Comparison of ENCODE assay signal across 20 cellular contexts in the genomic region with DNA sequence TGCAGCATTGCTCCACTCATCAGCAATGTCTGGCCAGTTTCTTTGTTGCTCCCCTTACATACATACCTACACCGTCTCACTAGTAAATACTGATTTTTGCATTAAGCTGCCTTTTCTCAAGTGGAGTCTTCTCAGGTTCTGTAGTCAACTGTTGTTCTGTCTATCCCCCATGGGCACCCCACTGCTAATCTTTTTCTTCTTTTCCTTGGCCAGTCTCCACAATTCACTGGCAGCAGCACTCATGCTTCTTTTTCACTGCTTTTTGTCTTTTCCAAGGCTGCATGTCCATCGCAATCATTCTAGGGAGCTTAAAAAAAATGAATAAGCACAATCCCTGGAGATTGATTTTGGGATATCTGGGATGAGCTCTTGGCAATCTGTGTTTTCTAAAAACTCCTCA. TPM values are rescaled to one million over a fixed set of nuclear protein-coding genes. Genes with fewer than 3 reads are reported as not detected.
DNase-seq lines count a peak whose midpoint lies in the region; ATAC-seq and TF ChIP-seq lines count a peak whose summit lies in the region.
"Had no signal": no experiment of that assay in that cellular context is flagged by ENCODE, and none has a peak within 500 bp of the region (broad histone marks: within the 10 kb centered on the region; RNA-seq: fewer than 3 reads in every experiment).

No MANE protein-coding gene starts in this region.

- no peak overlapping the region for H2BK15ac ChIP-seq in mesendoderm (replicated peaks; ENCODE audit: low read depth)

- H3K27ac Mint-ChIP-seq in CD14-positive monocyte, result no peak overlapping the region
- H3K27ac Mint-ChIP-seq: CD4-positive, alpha-beta memory T cell had no signal

- no peak overlapping the region for H2BK12ac ChIP-seq in trophoblast cell (ENCODE audit: low read length)

- H3K4me3 ChIP-seq in right cardiac atrium (ENCODE audit: low read length) (no peak overlapping the region), heart left ventricle (no peak overlapping the region), choroid plexus epithelial cell (ENCODE audit: low read depth, low read length) (no peak overlapping the region), trophoblast cell (ENCODE audit: low read depth, low read length) (no peak overlapping the region), mesendoderm (ENCODE audit: low read length) (no peak overlapping the region)
- H3K4me3 ChIP-seq: GM12878 had no signal

- H3K27ac ChIP-seq in right cardiac atrium (ENCODE audit: low read length) (no peak overlapping the region), heart left ventricle (no peak overlapping the region), trophoblast cell (ENCODE audit: low read depth, low read length) (no peak overlapping the region), mesendoderm (ENCODE audit: low read depth, low read length) (no peak overlapping the region)

- H3K56ac ChIP-seq in mesendoderm (ENCODE audit: low read length), result no peak overlapping the region

- ATAC-seq in right cardiac atrium (peak; percentile 28 to 42), heart left ventricle (no peak)
- ATAC-seq: GM12878, HCT116, PC-3 had no signal

- no peaks in the 10 kb centered on the region for H3K9me3 ChIP-seq in right cardiac atrium (ENCODE audit: control insufficient read depth, low read length)
- no peaks in the 10 kb centered on the region for H3K9me3 ChIP-seq in heart left ventricle
- H3K9me3 ChIP-seq in trophoblast cell (ENCODE audit: insufficient read depth, low read depth, low read length), result no peaks in the 10 kb centered on the region

- H3K4me1 Mint-ChIP-seq in CD14-positive monocyte, result peaks cover 9% of the 10 kb centered on the region

- H3K18ac ChIP-seq in trophoblast cell (ENCODE audit: low read length), result no peak overlapping the region
- H3K18ac ChIP-seq in mesendoderm (ENCODE audit: low read length), result no peak overlapping the region

- no peak overlapping the region for H3K14ac ChIP-seq in trophoblast cell (ENCODE audit: low read length)

- H2BK5ac ChIP-seq in trophoblast cell (ENCODE audit: low read depth, low read length, poor library complexity) (no peak overlapping the region), mesendoderm (ENCODE audit: low read length) (no peak overlapping the region)

- no peak overlapping the region for H3K23ac ChIP-seq in trophoblast cell (ENCODE audit: low read length)
- H3K23ac ChIP-seq in mesendoderm (ENCODE audit: low read length), result no peak overlapping the region

- H2BK120ac ChIP-seq in trophoblast cell (ENCODE audit: insufficient read depth, low read length, poor library complexity) (no peak overlapping the region), mesendoderm (ENCODE audit: low read depth, low read length) (no peak overlapping the region)

- H3K4me3 Mint-ChIP-seq in CD14-positive monocyte, result no peak overlapping the region
- H3K4me3 Mint-ChIP-seq: CD4-positive, alpha-beta memory T cell had no signal

- H3K36me3 Mint-ChIP-seq in CD14-positive monocyte, result peaks cover 12 to 19% of the 10 kb centered on the region in 2 donors

- no peak for DNase-seq in right cardiac atrium
- DNase-seq in heart left ventricle, result no peak
- peak; percentile 71 for DNase-seq in choroid plexus epithelial cell (ENCODE audit: low read depth)
- DNase-seq in trophoblast cell, result no peak
- no peak for DNase-seq in CD14-positive monocyte (ENCODE audit: low spot score)
- DNase-seq in mesendoderm, result no peak
- DNase-seq in NCI-H1436 (lab: John Stamatoyannopoulos, UW), result no peak
- DNase-seq: CD4-positive, alpha-beta memory T cell; DMS153; GOT3; NCI-H1105; NCI-H1694; NCI-H2227 treated with DMSO at 0.1 percent for 48 hours; NCI-H524; PC-3; RPMI8226; SIG-M5 had no signal

- no peak overlapping the region for H2AFZ ChIP-seq in trophoblast cell (ENCODE audit: insufficient read depth, low read length, poor library complexity)

- no peaks in the 10 kb centered on the region for H3K27me3 ChIP-seq in right cardiac atrium (ENCODE audit: control insufficient read depth, insufficient read depth)
- no peaks in the 10 kb centered on the region for H3K27me3 ChIP-seq in heart left ventricle
- no peaks in the 10 kb centered on the region for H3K27me3 ChIP-seq in trophoblast cell (ENCODE audit: insufficient read depth, low read length)
- H3K27me3 ChIP-seq in mesendoderm (ENCODE audit: insufficient read depth, low read length, poor library complexity), result no peaks in the 10 kb centered on the region

- no peaks in the 10 kb centered on the region for H3K79me1 ChIP-seq in trophoblast cell (ENCODE audit: low read length)
- peaks cover 19% of the 10 kb centered on the region for H3K79me1 ChIP-seq in mesendoderm (ENCODE audit: low read length)

- peaks cover 0 to 2% (median 0%) of the 10 kb centered on the region in 3 donors for H3K27me3 Mint-ChIP-seq in CD14-positive monocyte (ENCODE audit: low read depth in 3 of 3)
- H3K27me3 Mint-ChIP-seq: CD4-positive, alpha-beta memory T cell had no signal

- no peaks in the 10 kb centered on the region for H3K79me2 ChIP-seq in trophoblast cell (ENCODE audit: control insufficient read depth, insufficient read depth, low read length, poor library complexity)
- peaks cover 19% of the 10 kb centered on the region for H3K79me2 ChIP-seq in mesendoderm (ENCODE audit: control insufficient read depth, insufficient read depth, low read length)

- H2AK5ac ChIP-seq in trophoblast cell (ENCODE audit: low read length) (no peak overlapping the region), mesendoderm (ENCODE audit: low read length) (no peak overlapping the region)

- H4K12ac ChIP-seq in trophoblast cell (ENCODE audit: low read depth, low read length), result no peak overlapping the region

- H3K4ac ChIP-seq in trophoblast cell (ENCODE audit: low read depth, low read length), result peak overlapping the region; percentile 21
- no peak overlapping the region for H3K4ac ChIP-seq in mesendoderm (ENCODE audit: low read depth, low read length)

- intact Hi-C loops in right cardiac atrium (cut with DNase I) (no loop called here), heart left ventricle (cut with DNase I) (no loop called here), CD14-positive monocyte (cut with micrococcal nuclease) (no loop called here)

- H3K36me3 ChIP-seq in heart left ventricle, result no peaks in the 10 kb centered on the region
- H3K36me3 ChIP-seq in trophoblast cell (ENCODE audit: control insufficient read depth in 1 of 2, insufficient read depth in 2 of 2, low read length in 2 of 2), result peaks cover 0 to 3% of the 10 kb centered on the region in 2 experiments
- H3K36me3 ChIP-seq in mesendoderm (ENCODE audit: control insufficient read depth, insufficient read depth, low read length), result no peaks in the 10 kb centered on the region

- 61% methylated on average over 2 of the region's 2 CpGs for WGBS in right cardiac atrium
- 63 to 72% (median 67%) methylated on average over 2 of the region's 2 CpGs for WGBS in heart left ventricle, 4 donors
- WGBS in trophoblast cell (ENCODE audit: extremely low coverage, insufficient coverage, insufficient read length), result no CpG with 5 or more reads among the region's 2 CpGs
- WGBS in mesendoderm (ENCODE audit: extremely low coverage, insufficient coverage, low lambda C conversion rate), result no CpG with 5 or more reads among the region's 2 CpGs

- H3K9ac ChIP-seq in trophoblast cell (ENCODE audit: low read length), result no peak overlapping the region
- no peak overlapping the region for H3K9ac ChIP-seq in mesendoderm (ENCODE audit: low read length)

- H4K8ac ChIP-seq in trophoblast cell (ENCODE audit: low read depth, low read length), result no peak overlapping the region
- no peak overlapping the region for H4K8ac ChIP-seq in mesendoderm (ENCODE audit: low read depth, low read length)

- no peak for TF ChIP-seq CTCF in heart left ventricle (IDR thresholded peaks at IDR 0.05)
- no peak for TF ChIP-seq CTCF in choroid plexus epithelial cell (conservative IDR thresholded peaks at IDR 0.05; ENCODE audit: low read depth, low read length)
- TF ChIP-seq CTCF in CD14-positive monocyte (IDR thresholded peaks at IDR 0.05), result no peak

- H4K91ac ChIP-seq in trophoblast cell (ENCODE audit: low read depth, low read length), result no peak overlapping the region

- TF ChIP-seq POLR2A in heart left ventricle (IDR thresholded peaks at IDR 0.05), result no peak

- H3K9me3 Mint-ChIP-seq in CD14-positive monocyte, result peaks cover 0 to 6% (median under 1%) of the 10 kb centered on the region in 7 donors
- H3K9me3 Mint-ChIP-seq: CD4-positive, alpha-beta memory T cell had no signal

- no peak overlapping the region for H4K5ac ChIP-seq in mesendoderm (ENCODE audit: low read length)

- H3K4me2 ChIP-seq in trophoblast cell (ENCODE audit: low read length), result no peak overlapping the region
- H3K4me2 ChIP-seq in mesendoderm (ENCODE audit: low read length), result no peak overlapping the region

- H3K4me1 ChIP-seq in right cardiac atrium (ENCODE audit: control insufficient read depth, insufficient read depth, low read length) (peaks cover 5% of the 10 kb centered on the region), heart left ventricle (peaks cover 0 to 29% (median 8%) of the 10 kb centered on the region in 12 donors), trophoblast cell (ENCODE audit: control insufficient read depth in 1 of 2, insufficient read depth in 2 of 2, low read length in 2 of 2) (peaks cover 4 to 6% of the 10 kb centered on the region in 2 experiments), mesendoderm (ENCODE audit: control insufficient read depth, low read depth, low read length) (no peaks in the 10 kb centered on the region)

RNA-seq across cellular contexts. Expression of a gene that starts 10.3 kb away (rescaled TPM):
- total RNA-seq in right cardiac atrium, result under 1 TPM in 2 of 4 donors, not detected in 2; 0.09 TPM
- 0.05 TPM for polyA plus RNA-seq in right cardiac atrium
- total RNA-seq in heart left ventricle, result under 1 TPM in 2 of 9 donors, not detected in 7; 0.07 to 0.18 TPM
- under 1 TPM in 1 of 2 donors, not detected in 1; 0.08 TPM for polyA plus RNA-seq in heart left ventricle
- 216 and 232 TPM in 2 replicates for polyA plus RNA-seq in trophoblast cell (2013)
- polyA plus RNA-seq in CD14-positive monocyte, result under 1 TPM; 0.05 to 0.06 TPM
- polyA plus RNA-seq in mesendoderm (2013, experiment 1 of 2), result 0.03 TPM
- polyA plus RNA-seq in mesendoderm (2013, experiment 2 of 2), result 0.04 TPM
- total RNA-seq: CD4-positive, alpha-beta memory T cell; GM12878; PC-3 had no signal
- polyA plus RNA-seq: BJ had no signal

RNA-seq across cellular contexts. Expression of a gene that starts 28.2 kb away (rescaled TPM):
- total RNA-seq in right cardiac atrium (10 to 100 TPM; 10.7 to 14.5 (median 13.5) TPM), heart left ventricle (10 to 100 TPM in 7 of 9 donors, 1 to 10 TPM in 2; 9.4 to 14.6 (median 12.3) TPM)
- polyA plus RNA-seq in right cardiac atrium (8.1 TPM), heart left ventricle (10 to 100 TPM in 1 of 2 donors, 1 to 10 TPM in 1; 4.6 to 18.4 TPM), CD14-positive monocyte (1 to 10 TPM; 1.4 to 3.4 TPM)
- 26.5 and 28.9 TPM in 2 replicates for polyA plus RNA-seq in trophoblast cell (2013)
- 9.3 TPM for polyA plus RNA-seq in mesendoderm (2013, experiment 1 of 2)
- 9.0 TPM for polyA plus RNA-seq in mesendoderm (2013, experiment 2 of 2)

Comparison
In these comparisons a context has a peak if more than half of its experiments do, and no peak if none do; other contexts are left out.
1. ATAC-seq: peak in right cardiac atrium (2 of 2); none in heart left ventricle (0 of 4).